Comparison of ENCODE assay signal across 20 cellular contexts in genomic region chr10:101941871-101942270, GRCh38.
DNase-seq lines count a peak whose midpoint lies in the region; FAIRE-seq lines count a peak whose summit lies in the region.
"Had no signal": no experiment of that assay in that cellular context is flagged by ENCODE, and none has a peak within 500 bp of the region (broad histone marks: within the 10 kb centered on the region; RNA-seq: fewer than 3 reads in every experiment).

No MANE protein-coding gene starts in this region.

- peak; percentile 22 for DNase-seq in AG08396 (ENCODE audit: low spot score)
- DNase-seq in M059J (ENCODE audit: low read depth): peak; percentile 20
- peak; percentile 71 for DNase-seq in dermis blood vessel endothelial cell
- peak; percentile 81 for DNase-seq in iris pigment epithelial cell (ENCODE audit: low read depth)
- DNase-seq in superior temporal gyrus (ENCODE audit: extremely low spot score): no peak
- no peak for DNase-seq in stimulated activated CD4-positive, alpha-beta T cell treated with anti-CD3 and anti-CD28 coated beads, Interleukin-4, amount 100 ng/mL, for 1 hour
- no peak for DNase-seq in RCC 7860 (ENCODE audit: low spot score)
- DNase-seq in stimulated activated naive CD4-positive, alpha-beta T cell (lab: John Stamatoyannopoulos, UW): no peak
- DNase-seq: activated CD4-positive, CD25-positive, alpha-beta regulatory T cell; activated T-cell treated with anti-CD3 and anti-CD28 coated beads, Interleukin-2, amount 50 U/mL, for 72 hours; Caco-2; effector CD8-positive, alpha-beta T cell; GDM1; MM.1S; NCI-H187 treated with DMSO at 0.1 percent for 48 hours; NCI-H510A; spleen; upper lobe of right lung had no signal

- no peak for FAIRE-seq in RCC 7860 (lab: Jason Lieb, UNC)
- FAIRE-seq: GM12892, islet of Langerhans had no signal

Comparison
In these comparisons a context has a peak if more than half of its experiments do, and no peak if none do; other contexts are left out.
1. DNase-seq: peak in AG08396 (single experiment), M059J (single experiment), dermis blood vessel endothelial cell (single experiment) and iris pigment epithelial cell (single experiment); none in superior temporal gyrus (single experiment), stimulated activated CD4-positive, alpha-beta T cell treated with anti-CD3 and anti-CD28 coated beads, Interleukin-4, amount 100 ng/mL, for 1 hour (single experiment), RCC 7860 (single experiment) and stimulated activated naive CD4-positive, alpha-beta T cell (0 of 6).